In genomic region chr2:121582272-121582671, GRCh38 we compare ENCODE assay signal across 29 cellular contexts. TPM values are rescaled to one million over a fixed set of nuclear protein-coding genes. Genes with fewer than 3 reads are reported as not detected.
DNase-seq lines count a peak whose midpoint lies in the region; ATAC-seq lines count a peak whose summit lies in the region.
"Had no signal": no experiment of that assay in that cellular context is flagged by ENCODE, and none has a peak within 500 bp of the region (broad histone marks: within the 10 kb centered on the region; RNA-seq: fewer than 3 reads in every experiment).

No MANE protein-coding gene starts in this region.

- H3K4me3 Mint-ChIP-seq in T-helper 1 cell treated with Interleukin-12 subunit alpha and Interleukin-12 subunit beta and Interleukin-4 antibody, amounts not matched to agents 30 μg/mL and 1 μg/mL, for 36 hours = no peak overlapping the region
- no peak overlapping the region for H3K4me3 Mint-ChIP-seq in stimulated activated naive CD8-positive, alpha-beta T cell treated with anti-CD3 and anti-CD28 coated beads, Interleukin-15, Interleukin-2, amounts not matched to agents 100 ng/mL and 50 ng/mL, for 24 hours
- H3K4me3 Mint-ChIP-seq in central memory CD8-positive, alpha-beta T cell = no peak overlapping the region
- H3K4me3 Mint-ChIP-seq in stimulated activated naive B cell treated with anti-CD40 and anti-IgM and Interleukin-4, amounts not matched to agents 10 μg/mL and 1 μg/mL and 100 μg/mL, for 72 hours = no peak overlapping the region
- H3K4me3 Mint-ChIP-seq: CD4-positive, CD25-positive, alpha-beta regulatory T cell; GM23338 had no signal

- H3K36me3 Mint-ChIP-seq in T-helper 1 cell treated with Interleukin-12 subunit alpha and Interleukin-12 subunit beta and Interleukin-4 antibody, amounts not matched to agents 30 μg/mL and 1 μg/mL, for 36 hours (ENCODE audit: low read depth) = no peaks in the 10 kb centered on the region
- H3K36me3 Mint-ChIP-seq in stimulated activated naive CD8-positive, alpha-beta T cell treated with anti-CD3 and anti-CD28 coated beads, Interleukin-15, Interleukin-2, amounts not matched to agents 100 ng/mL and 50 ng/mL, for 24 hours (ENCODE audit: low read depth) = peaks cover 4% of the 10 kb centered on the region
- H3K36me3 Mint-ChIP-seq in central memory CD8-positive, alpha-beta T cell (ENCODE audit: insufficient read depth) = peaks cover 2% of the 10 kb centered on the region
- H3K36me3 Mint-ChIP-seq in stimulated activated naive B cell treated with anti-CD40 and anti-IgM and Interleukin-4, amounts not matched to agents 10 μg/mL and 1 μg/mL and 100 μg/mL, for 72 hours = peaks cover 12 to 15% of the 10 kb centered on the region in 2 donors

- H3K27me3 Mint-ChIP-seq in T-helper 1 cell treated with Interleukin-12 subunit alpha and Interleukin-12 subunit beta and Interleukin-4 antibody, amounts not matched to agents 30 μg/mL and 1 μg/mL, for 36 hours (ENCODE audit: low read depth) = no peaks in the 10 kb centered on the region
- H3K27me3 Mint-ChIP-seq in stimulated activated naive CD8-positive, alpha-beta T cell treated with anti-CD3 and anti-CD28 coated beads, Interleukin-15, Interleukin-2, amounts not matched to agents 100 ng/mL and 50 ng/mL, for 24 hours = no peaks in the 10 kb centered on the region
- no peaks in the 10 kb centered on the region for H3K27me3 Mint-ChIP-seq in central memory CD8-positive, alpha-beta T cell
- H3K27me3 Mint-ChIP-seq in stimulated activated naive B cell treated with anti-CD40 and anti-IgM and Interleukin-4, amounts not matched to agents 10 μg/mL and 1 μg/mL and 100 μg/mL, for 72 hours = no peaks in the 10 kb centered on the region
- H3K27me3 Mint-ChIP-seq: CD4-positive, CD25-positive, alpha-beta regulatory T cell had no signal

- intact Hi-C loops in left colon (cut with DNase I, micrococcal nuclease) = no loop called here

- peak overlapping the region; percentile 23 for H3K27ac Mint-ChIP-seq in T-helper 1 cell treated with Interleukin-12 subunit alpha and Interleukin-12 subunit beta and Interleukin-4 antibody, amounts not matched to agents 30 μg/mL and 1 μg/mL, for 36 hours
- peak overlapping the region; percentile 8 for H3K27ac Mint-ChIP-seq in stimulated activated naive CD8-positive, alpha-beta T cell treated with anti-CD3 and anti-CD28 coated beads, Interleukin-15, Interleukin-2, amounts not matched to agents 100 ng/mL and 50 ng/mL, for 24 hours
- peak overlapping the region; percentile 25 for H3K27ac Mint-ChIP-seq in central memory CD8-positive, alpha-beta T cell (ENCODE audit: low read depth)
- H3K27ac Mint-ChIP-seq in stimulated activated naive B cell treated with anti-CD40 and anti-IgM and Interleukin-4, amounts not matched to agents 10 μg/mL and 1 μg/mL and 100 μg/mL, for 72 hours = peak overlapping the region; percentile 5
- H3K27ac Mint-ChIP-seq: GM23338 had no signal

- peaks cover 2% of the 10 kb centered on the region for H3K4me1 Mint-ChIP-seq in T-helper 1 cell treated with Interleukin-12 subunit alpha and Interleukin-12 subunit beta and Interleukin-4 antibody, amounts not matched to agents 30 μg/mL and 1 μg/mL, for 36 hours (ENCODE audit: low read depth)
- H3K4me1 Mint-ChIP-seq in stimulated activated naive CD8-positive, alpha-beta T cell treated with anti-CD3 and anti-CD28 coated beads, Interleukin-15, Interleukin-2, amounts not matched to agents 100 ng/mL and 50 ng/mL, for 24 hours (ENCODE audit: low read depth) = peaks cover 20% of the 10 kb centered on the region
- peaks cover 52% of the 10 kb centered on the region for H3K4me1 Mint-ChIP-seq in central memory CD8-positive, alpha-beta T cell
- peaks cover 16 to 53% of the 10 kb centered on the region in 2 donors for H3K4me1 Mint-ChIP-seq in stimulated activated naive B cell treated with anti-CD40 and anti-IgM and Interleukin-4, amounts not matched to agents 10 μg/mL and 1 μg/mL and 100 μg/mL, for 72 hours

- ATAC-seq in stimulated activated naive CD8-positive, alpha-beta T cell treated with anti-CD3 and anti-CD28 coated beads, Interleukin-15, Interleukin-2, amounts not matched to agents 100 U/mL and 50 U/mL, for 24 hours = no peak
- ATAC-seq in central memory CD8-positive, alpha-beta T cell (replicated peaks; ENCODE audit: extremely low read depth, poor library complexity, severe bottlenecking) = no peak
- ATAC-seq in stimulated activated naive B cell treated with anti-CD40 and anti-IgM and Interleukin-4, amounts not matched to agents 10 μg/mL and 1 μg/mL and 100 μg/mL, for 72 hours (replicated peaks) = no peak
- ATAC-seq in left colon (no peak), HG03432 (IDR thresholded peaks at IDR 0.05; ENCODE audit: unreplicated experiment) (no peak)
- ATAC-seq: GM12878, GM23338, SK-N-SH treated with all-trans-retinoic acid at 6 μM for 48 hours had no signal

- DNase-seq in T-helper 1 cell = no peak
- DNase-seq in stimulated activated naive CD8-positive, alpha-beta T cell treated with anti-CD3 and anti-CD28 coated beads, Interleukin-15, Interleukin-2, amounts not matched to agents 100 U/mL and 50 U/mL, for 24 hours = no peak
- no peak for DNase-seq in central memory CD8-positive, alpha-beta T cell (ENCODE audit: low spot score in 2 of 2)
- no peak for DNase-seq in stimulated activated naive B cell treated with anti-CD40 and anti-IgM and Interleukin-4, amounts not matched to agents 10 μg/mL and 1 μg/mL and 100 μg/mL, for 72 hours
- DNase-seq in left colon = no peak
- DNase-seq: ACHN; CD4-positive, CD25-positive, alpha-beta regulatory T cell; DMS 273 treated with DMSO at 0.1 percent for 48 hours; DMS79; EL; GDM1; KBM-7; MV-4-11; NCI-H1105; NCI-H1436 treated with DMSO at 0.1 percent for 48 hours; NCI-H187 treated with DMSO at 0.1 percent for 48 hours; NCI-H2171 treated with DMSO at 0.1 percent for 48 hours; NCI-H345; NCI-H524; NCI-H774 had no signal

- H3K9me3 Mint-ChIP-seq in T-helper 1 cell treated with Interleukin-12 subunit alpha and Interleukin-12 subunit beta and Interleukin-4 antibody, amounts not matched to agents 30 μg/mL and 1 μg/mL, for 36 hours = no peaks in the 10 kb centered on the region
- H3K9me3 Mint-ChIP-seq in stimulated activated naive CD8-positive, alpha-beta T cell treated with anti-CD3 and anti-CD28 coated beads, Interleukin-15, Interleukin-2, amounts not matched to agents 100 ng/mL and 50 ng/mL, for 24 hours = no peaks in the 10 kb centered on the region
- no peaks in the 10 kb centered on the region for H3K9me3 Mint-ChIP-seq in central memory CD8-positive, alpha-beta T cell
- peaks cover 0 to 2% of the 10 kb centered on the region in 2 donors for H3K9me3 Mint-ChIP-seq in stimulated activated naive B cell treated with anti-CD40 and anti-IgM and Interleukin-4, amounts not matched to agents 10 μg/mL and 1 μg/mL and 100 μg/mL, for 72 hours
- H3K9me3 Mint-ChIP-seq: CD4-positive, CD25-positive, alpha-beta regulatory T cell; GM23338 had no signal

RNA-seq across cellular contexts. Expression of gene RNU4ATAC, which starts 51.6 kb away (rescaled TPM):
- not detected for total RNA-seq in left colon
- total RNA-seq: CD4-positive, CD25-positive, alpha-beta regulatory T cell; GM12878; GM23338; HT1080; LHCN-M2; MCF 10A had no signal
